ENCODE assay signal across 12 cellular contexts in the genomic region with DNA sequence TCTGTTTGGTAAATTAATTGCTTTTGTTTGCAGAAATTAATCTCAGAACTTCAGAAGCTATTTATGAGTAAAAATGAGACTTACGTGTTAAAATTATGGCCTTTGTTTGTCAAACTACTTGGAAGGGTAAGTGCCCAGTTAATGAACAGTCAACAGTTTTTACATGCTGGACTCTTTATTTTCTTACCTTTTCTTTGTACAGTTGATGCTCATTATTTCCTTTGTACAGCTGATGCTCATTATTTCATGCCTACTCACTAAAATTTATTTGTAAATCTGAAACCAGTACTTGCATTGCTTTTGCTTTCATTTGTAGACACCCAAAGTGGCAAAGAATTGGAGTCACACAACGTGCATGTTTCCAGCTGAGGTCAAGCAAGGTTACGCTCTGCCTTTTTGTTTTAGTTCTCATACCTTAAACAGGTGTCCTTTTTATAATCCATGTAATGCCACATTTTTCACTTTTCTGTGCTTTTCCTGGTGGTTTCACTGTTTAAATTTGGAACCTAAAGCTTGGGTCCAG. TPM values are rescaled to one million over a fixed set of nuclear protein-coding genes. Genes with fewer than 3 reads are reported as not detected.
DNase-seq lines count a peak whose midpoint lies in the region; ATAC-seq and TF ChIP-seq lines count a peak whose summit lies in the region.
"Had no signal": no experiment of that assay in that cellular context is flagged by ENCODE, and none has a peak within 500 bp of the region (broad histone marks: within the 10 kb centered on the region; RNA-seq: fewer than 3 reads in every experiment).

No MANE protein-coding gene starts in this region.

- in situ Hi-C loops in Panc1 (cut with HindIII; ENCODE audit: low pct_unique_long_range_greater_than_20kb, low sequenced_read_pairs), result no loop called here

- BruUV-seq in Panc1 (replicated peaks; lab: Mats Ljungman, UMichigan), result TSS peak; percentile 22

- no peak overlapping the region for H3K4me3 ChIP-seq in CD8-positive, alpha-beta memory T cell (ENCODE audit: low read length)
- H3K4me3 ChIP-seq in Panc1 (ENCODE audit: low read depth in 2 of 2, low read length in 2 of 2) (no peak overlapping the region), dorsolateral prefrontal cortex (no peak overlapping the region)

- H3K27ac Mint-ChIP-seq in CD8-positive, alpha-beta memory T cell, result peak overlapping the region; percentile 24 to 90 (median 70)

- H3K9me3 ChIP-seq in CD8-positive, alpha-beta memory T cell (ENCODE audit: low read length), result no peaks in the 10 kb centered on the region
- H3K9me3 ChIP-seq in Panc1 (ENCODE audit: control insufficient read depth, insufficient read depth, low read depth, low read length), result no peaks in the 10 kb centered on the region

- no peak for TF ChIP-seq CTCF in Panc1 (IDR thresholded peaks at IDR 0.05)
- no peak for TF ChIP-seq CTCF in dorsolateral prefrontal cortex (IDR thresholded peaks at IDR 0.05 in 54 of 56, conservative IDR thresholded peaks at IDR 0.05 in 2 of 56; ENCODE audit: low read depth in 1 of 56, partially characterized antibody in 56 of 56)

- H3K9me3 Mint-ChIP-seq in CD8-positive, alpha-beta memory T cell, result no peaks in the 10 kb centered on the region
- H3K9me3 Mint-ChIP-seq: CD14-positive monocyte had no signal

- no peaks in the 10 kb centered on the region for H3K27me3 ChIP-seq in CD8-positive, alpha-beta memory T cell (ENCODE audit: insufficient read depth, low read length, poor library complexity, severe bottlenecking)
- no peaks in the 10 kb centered on the region for H3K27me3 ChIP-seq in Panc1 (ENCODE audit: control insufficient read depth, insufficient read depth, low read length)
- H3K27me3 ChIP-seq in dorsolateral prefrontal cortex, result no peaks in the 10 kb centered on the region

- ATAC-seq in GM19043 (IDR thresholded peaks at IDR 0.05; ENCODE audit: low read depth, unreplicated experiment) (peak; percentile 81), HG02798 (IDR thresholded peaks at IDR 0.05; ENCODE audit: poor library complexity, unreplicated experiment) (peak; percentile 81), Panc1 (no peak)
- ATAC-seq: left cardiac atrium, SK-N-SH treated with all-trans-retinoic acid at 6 μM for 48 hours had no signal

- peaks cover 0 to 73% (median 13%) of the 10 kb centered on the region in 3 donors for H3K36me3 Mint-ChIP-seq in CD8-positive, alpha-beta memory T cell

- no peak for DNase-seq in CD8-positive, alpha-beta memory T cell
- DNase-seq in Panc1 (ENCODE audit: low read depth, low spot score) (no peak), dorsolateral prefrontal cortex (no peak), DMS79 (lab: John Stamatoyannopoulos, UW) (no peak), NCI-H345 (lab: John Stamatoyannopoulos, UW) (no peak)
- no peak for DNase-seq in stimulated activated naive CD4-positive, alpha-beta T cell (lab: John Stamatoyannopoulos, UW)
- DNase-seq: left cardiac atrium, NCI-H1417 treated with DMSO at 0.1 percent for 48 hours had no signal

- intact Hi-C loops in Panc1 (cut with micrococcal nuclease; ENCODE audit: unreplicated experiment), result no loop called here
- intact Hi-C loops in dorsolateral prefrontal cortex (cut with DNase I), result no loop called here

- CTCF ChIA-PET in CD8-positive, alpha-beta memory T cell (lab: Charles Lee), result interaction anchor here (1.0 to 1.8 kb wide), 2 partner anchors 8 to 14 kb away, joined by 4 read pairs; no protein-coding TSS in a partner anchor
- CTCF ChIA-PET in Panc1 (lab: Charles Lee), result no interaction called here

- POLR2A ChIA-PET in CD8-positive, alpha-beta memory T cell (lab: Charles Lee), result interaction anchor here (0.6 to 0.9 kb wide), 2 partner anchors 133 to 134 kb away, joined by 3 to 8 read pairs; no protein-coding TSS in a partner anchor
- POLR2A ChIA-PET in Panc1 (lab: Charles Lee), result no interaction called here

- no peaks in the 10 kb centered on the region for H3K27me3 Mint-ChIP-seq in CD8-positive, alpha-beta memory T cell

- H3K4me1 ChIP-seq in CD8-positive, alpha-beta memory T cell (ENCODE audit: insufficient read depth, low read length), result peaks cover 25% of the 10 kb centered on the region
- H3K4me1 ChIP-seq in Panc1 (ENCODE audit: control insufficient read depth, insufficient read depth, low read length), result no peaks in the 10 kb centered on the region

- peaks cover 22% of the 10 kb centered on the region for H3K36me3 ChIP-seq in CD8-positive, alpha-beta memory T cell (ENCODE audit: insufficient read depth, low read length)
- peaks cover 30% of the 10 kb centered on the region for H3K36me3 ChIP-seq in Panc1 (ENCODE audit: control insufficient read depth, insufficient read depth, low read length)

- H3K4me1 Mint-ChIP-seq in CD8-positive, alpha-beta memory T cell, result peaks cover 33 to 51% (median 47%) of the 10 kb centered on the region in 3 donors
- H3K4me1 Mint-ChIP-seq: CD14-positive monocyte had no signal

- H3K4me3 Mint-ChIP-seq in CD8-positive, alpha-beta memory T cell, result peak overlapping the region in 1 of 7 donors; percentile 42
- H3K4me3 Mint-ChIP-seq: CD14-positive monocyte had no signal

- H3K27ac ChIP-seq in CD8-positive, alpha-beta memory T cell (ENCODE audit: low read depth, low read length), result peak overlapping the region; percentile 22
- H3K27ac ChIP-seq in Panc1 (ENCODE audit: low read length) (no peak overlapping the region), dorsolateral prefrontal cortex (no peak overlapping the region)

RNA-seq across cellular contexts. Expression of a gene that starts 13.3 kb away (rescaled TPM):
- total RNA-seq in CD8-positive, alpha-beta memory T cell, result 10 to 100 TPM; 72.4 to 73.1 TPM
- 39.5 TPM for polyA plus RNA-seq in CD8-positive, alpha-beta memory T cell
- 57.7 TPM for total RNA-seq in Panc1 (2021; ENCODE audit: unreplicated experiment)
- polyA plus RNA-seq in Panc1 (2012; ENCODE audit: insufficient read length), result 8.4 TPM
- 10 to 100 TPM; 32.4 to 72.5 (median 55.9) TPM for total RNA-seq in dorsolateral prefrontal cortex
